Comparison of ENCODE assay signal across 8 cellular contexts in the genomic region with DNA sequence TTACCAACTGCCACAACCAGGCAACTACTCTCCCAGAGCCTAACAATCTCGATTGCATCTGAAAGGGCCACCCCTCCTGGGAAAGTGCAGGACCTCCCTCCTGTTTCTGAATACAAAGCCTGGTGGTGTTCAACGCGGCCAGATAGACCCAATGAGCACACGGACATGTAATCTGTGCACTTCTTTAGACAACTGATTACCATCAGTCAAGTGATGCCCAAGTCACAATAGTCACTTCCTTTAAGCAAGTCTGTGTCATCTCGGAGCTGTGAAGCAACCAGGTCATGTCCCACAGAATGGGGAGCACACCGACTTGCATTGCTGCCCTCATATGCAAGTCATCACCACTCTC. TPM values are rescaled to one million over a fixed set of nuclear protein-coding genes. Genes with fewer than 3 reads are reported as not detected.
DNase-seq lines count a peak whose midpoint lies in the region; ATAC-seq and TF ChIP-seq lines count a peak whose summit lies in the region.

No MANE protein-coding gene starts in this region.

- H3K4me1 ChIP-seq in iPS DF 6.9 (ENCODE audit: control insufficient read depth, insufficient read depth, low read length) = no peaks in the 10 kb centered on the region; the same call in 1 of the 2 replicates

- no peak overlapping the region for H3K27ac ChIP-seq in iPS DF 6.9 (ENCODE audit: low read length)

- no peaks in the 10 kb centered on the region; the same call in 1 of the 2 replicates for H3K9me3 ChIP-seq in iPS DF 6.9 (ENCODE audit: control insufficient read depth, insufficient read depth, low read length)

- ATAC-seq in GM18907 (IDR thresholded peaks at IDR 0.05; ENCODE audit: unreplicated experiment) (peak; percentile 40), HG03103 (IDR thresholded peaks at IDR 0.05; ENCODE audit: low read depth, unreplicated experiment) (peak; percentile 36)

- DNase-seq in COLO829 (ENCODE audit: low spot score) (peak; percentile 16), NK-92 (lab: John Stamatoyannopoulos, UW; ENCODE audit: unreplicated experiment) (peak; percentile 19), astrocyte of the spinal cord (ENCODE audit: low read depth, low spot score) (peak; percentile 46), iPS DF 6.9 (ENCODE audit: low read depth, low spot score) (no peak), skeletal muscle cell (ENCODE audit: low read depth) (no peak), occipital lobe (lab: John Stamatoyannopoulos, UW) (no peak)

- in situ Hi-C loops in astrocyte of the spinal cord (cut with HindIII; ENCODE audit: low sequenced_read_pairs) = no loop called here

- peak overlapping the region; percentile 72 for H3K4me3 ChIP-seq in astrocyte of the spinal cord (ENCODE audit: low read depth, low read length)
- peak overlapping the region; percentile 60; the same call in 1 of the 2 replicates for H3K4me3 ChIP-seq in iPS DF 6.9 (ENCODE audit: low read length)
- peak overlapping the region; percentile 76 for H3K4me3 ChIP-seq in skeletal muscle cell (ENCODE audit: low read depth, low read length)

- WGBS in iPS DF 6.9 (ENCODE audit: insufficient coverage, insufficient read length) = no CpG with 5 or more reads among the region's 6 CpGs

- TF ChIP-seq CTCF in astrocyte of the spinal cord (IDR thresholded peaks at IDR 0.05; ENCODE audit: low read depth, low read length) = no peak

- H3K27me3 ChIP-seq in iPS DF 6.9 (ENCODE audit: control insufficient read depth, insufficient read depth, low read length) = no peaks in the 10 kb centered on the region

- H3K36me3 ChIP-seq in iPS DF 6.9 (ENCODE audit: control insufficient read depth, insufficient read depth, low read length) = no peaks in the 10 kb centered on the region

RNA-seq across cellular contexts. Expression of gene C9orf72, which starts 0.7 kb away (rescaled TPM):
- 69.3 TPM for total RNA-seq in occipital lobe

RNA-seq across cellular contexts. Expression of gene MOB3B, which starts 42.9 kb away (rescaled TPM):
- total RNA-seq in occipital lobe = 6.2 TPM

RNA-seq across cellular contexts. Expression of gene IFNK, which starts 48.5 kb away (rescaled TPM):
- not detected for total RNA-seq in occipital lobe

Comparison
In these comparisons a context has a peak if more than half of its experiments do, and no peak if none do; other contexts are left out.
1. DNase-seq: peak in COLO829 (single experiment), NK-92 (single experiment) and astrocyte of the spinal cord (single experiment); none in iPS DF 6.9 (single experiment), skeletal muscle cell (single experiment) and occipital lobe (single experiment).
2. Peak in every context shown above with its lines, with median percentiles within 50 percentile points of each other: H3K4me3 ChIP-seq.